ENCODE assay signal across 19 cellular contexts in the genomic region with DNA sequence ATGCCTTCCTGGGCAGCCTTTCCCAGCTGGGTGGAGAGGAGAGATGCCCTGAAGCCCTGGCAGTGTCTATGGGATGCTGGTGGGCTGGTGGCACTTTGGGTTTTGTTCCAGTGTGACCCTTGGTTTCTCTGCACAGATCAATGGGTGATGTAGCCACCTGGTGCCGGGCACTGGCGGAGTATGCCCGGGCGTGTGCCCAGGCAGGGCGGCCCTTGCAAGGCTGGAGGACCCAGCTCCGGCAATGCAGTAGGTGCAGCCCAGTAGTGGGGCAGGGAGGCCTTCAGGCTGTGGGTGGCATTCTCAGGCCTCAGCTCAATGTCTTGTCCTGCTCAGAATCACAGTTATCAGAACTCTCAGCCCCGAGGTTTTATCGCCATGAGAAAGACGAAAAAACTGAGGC. TPM values are rescaled to one million over a fixed set of nuclear protein-coding genes. Genes with fewer than 3 reads are reported as not detected.
A peak's percentile ranks its signal among the peaks of the same experiment; 100 is the strongest.
DNase-seq lines count a peak whose midpoint lies in the region; ATAC-seq and TF ChIP-seq lines count a peak whose summit lies in the region.
"Had no signal": no experiment of that assay in that cellular context is flagged by ENCODE, and none has a peak within 500 bp of the region (broad histone marks: within the 10 kb centered on the region; RNA-seq: fewer than 3 reads in every experiment).

No MANE protein-coding gene starts in this region.

- no peak overlapping the region for H3K23ac ChIP-seq in neuronal stem cell (ENCODE audit: low read depth, low read length, poor library complexity)

- H3K9me3 Mint-ChIP-seq in natural killer cell treated with Interleukin-12 subunit alpha and Interleukin-12 subunit beta and Interleukin-15 and Interleukin-18, amount 100 ng/mL, for 72 hours: no peaks in the 10 kb centered on the region
- H3K9me3 Mint-ChIP-seq in natural killer cell: no peaks in the 10 kb centered on the region
- no peaks in the 10 kb centered on the region for H3K9me3 Mint-ChIP-seq in activated T-helper 17 cell treated with anti-CD3 and anti-CD28 coated beads, Interleukin-2, amount 50 U/mL, for 72 hours
- H3K9me3 Mint-ChIP-seq: CD14-positive monocyte, GM23338 had no signal

- H3K14ac ChIP-seq in neuronal stem cell (ENCODE audit: low read length): no peak overlapping the region

- WGBS in neuronal stem cell (ENCODE audit: extremely low coverage in 2 of 2, insufficient read length in 2 of 2, insufficient replicate concordance in 1 of 2), 2 donors: no CpG with 5 or more reads among the region's 9 CpGs

- H2BK15ac ChIP-seq in neuronal stem cell (ENCODE audit: low read length): no peak overlapping the region

- intact Hi-C loops in natural killer cell (cut with micrococcal nuclease): no loop called here

- H3K27me3 ChIP-seq in neuronal stem cell (ENCODE audit: control insufficient read depth in 3 of 3, insufficient read depth in 3 of 3, low read depth in 1 of 3, low read length in 3 of 3): peaks cover 0 to 6% (median 0%) of the 10 kb centered on the region in 3 experiments
- H3K27me3 ChIP-seq: BLaER1 had no signal

- TF ChIP-seq CTCF in natural killer cell (IDR thresholded peaks at IDR 0.05) (no peak), coronary artery (IDR thresholded peaks at IDR 0.05) (no peak)

- H3K27me3 Mint-ChIP-seq in natural killer cell treated with Interleukin-12 subunit alpha and Interleukin-12 subunit beta and Interleukin-15 and Interleukin-18, amount 100 ng/mL, for 72 hours: peaks cover 5 to 7% of the 10 kb centered on the region in 2 donors
- peaks cover 0 to 3% of the 10 kb centered on the region in 2 donors for H3K27me3 Mint-ChIP-seq in natural killer cell (ENCODE audit: low read depth in 2 of 2)
- H3K27me3 Mint-ChIP-seq in activated T-helper 17 cell treated with anti-CD3 and anti-CD28 coated beads, Interleukin-2, amount 50 U/mL, for 72 hours: peaks cover 18% of the 10 kb centered on the region

- H2BK12ac ChIP-seq in neuronal stem cell (ENCODE audit: low read length): no peak overlapping the region

- no peaks in the 10 kb centered on the region for H3K36me3 Mint-ChIP-seq in natural killer cell treated with Interleukin-12 subunit alpha and Interleukin-12 subunit beta and Interleukin-15 and Interleukin-18, amount 100 ng/mL, for 72 hours
- H3K36me3 Mint-ChIP-seq in natural killer cell: no peaks in the 10 kb centered on the region
- H3K36me3 Mint-ChIP-seq in activated T-helper 17 cell treated with anti-CD3 and anti-CD28 coated beads, Interleukin-2, amount 50 U/mL, for 72 hours (ENCODE audit: low read depth): no peaks in the 10 kb centered on the region
- H3K36me3 Mint-ChIP-seq: CD14-positive monocyte; CD4-positive, alpha-beta memory T cell had no signal

- H3K18ac ChIP-seq in neuronal stem cell (ENCODE audit: low read length): peak overlapping the region; percentile 63

- H3K27ac Mint-ChIP-seq in natural killer cell treated with Interleukin-12 subunit alpha and Interleukin-12 subunit beta and Interleukin-15 and Interleukin-18, amount 100 ng/mL, for 72 hours: no peak overlapping the region
- H3K27ac Mint-ChIP-seq in natural killer cell: no peak overlapping the region
- no peak overlapping the region for H3K27ac Mint-ChIP-seq in activated T-helper 17 cell treated with anti-CD3 and anti-CD28 coated beads, Interleukin-2, amount 50 U/mL, for 72 hours
- H3K27ac Mint-ChIP-seq: CD4-positive, alpha-beta memory T cell; GM23338 had no signal

- no peaks in the 10 kb centered on the region for H3K36me3 ChIP-seq in neuronal stem cell (replicated peaks in 1 of 2; ENCODE audit: control insufficient read depth in 2 of 2, insufficient read depth in 2 of 2, low read length in 2 of 2)
- H3K36me3 ChIP-seq: BLaER1 had no signal

- no peak overlapping the region for H3K4me3 Mint-ChIP-seq in natural killer cell treated with Interleukin-12 subunit alpha and Interleukin-12 subunit beta and Interleukin-15 and Interleukin-18, amount 100 ng/mL, for 72 hours
- no peak overlapping the region for H3K4me3 Mint-ChIP-seq in natural killer cell
- H3K4me3 Mint-ChIP-seq in activated T-helper 17 cell treated with anti-CD3 and anti-CD28 coated beads, Interleukin-2, amount 50 U/mL, for 72 hours: no peak overlapping the region
- H3K4me3 Mint-ChIP-seq: CD14-positive monocyte; CD4-positive, alpha-beta memory T cell; GM23338 had no signal

- H3K4me3 ChIP-seq in coronary artery: no peak overlapping the region
- H3K4me3 ChIP-seq in neuronal stem cell (ENCODE audit: low read length in 2 of 2): no peak overlapping the region
- H3K4me3 ChIP-seq: BLaER1, GM23338 had no signal

- H3K27ac ChIP-seq in coronary artery (no peak overlapping the region), neuronal stem cell (replicated peaks; ENCODE audit: low read length) (no peak overlapping the region)
- H3K27ac ChIP-seq: BLaER1, HL-60 had no signal

- ATAC-seq in natural killer cell treated with Interleukin-12 subunit alpha and Interleukin-12 subunit beta and Interleukin-15 and Interleukin-18, amount 100 ng/mL, for 72 hours: no peak
- ATAC-seq in natural killer cell (no peak), GM18520 (IDR thresholded peaks at IDR 0.05; ENCODE audit: unreplicated experiment) (no peak)
- no peak for ATAC-seq in activated T-helper 17 cell treated with anti-CD3 and anti-CD28 coated beads, Interleukin-2, amount 50 U/mL, for 72 hours (replicated peaks)
- ATAC-seq: GM23338 had no signal

- H2BK120ac ChIP-seq in neuronal stem cell (ENCODE audit: low read depth, low read length): no peak overlapping the region

- H2AFZ ChIP-seq in neuronal stem cell (ENCODE audit: low read length): no peak overlapping the region
- H2AFZ ChIP-seq: GM23338 had no signal

- no peak overlapping the region for H4K8ac ChIP-seq in neuronal stem cell (ENCODE audit: low read depth, low read length)

- no peaks in the 10 kb centered on the region for H3K4me1 ChIP-seq in neuronal stem cell (ENCODE audit: control insufficient read depth in 2 of 2, insufficient read depth in 1 of 2, low read depth in 1 of 2, low read length in 2 of 2)

- no peak overlapping the region for H2BK5ac ChIP-seq in neuronal stem cell (ENCODE audit: low read length)

- no peaks in the 10 kb centered on the region for H3K79me1 ChIP-seq in neuronal stem cell (ENCODE audit: low read depth, low read length)

- H4K91ac ChIP-seq in neuronal stem cell (ENCODE audit: low read depth, low read length, poor library complexity): no peak overlapping the region

- no peaks in the 10 kb centered on the region for H3K9me3 ChIP-seq in neuronal stem cell (replicated peaks in 1 of 2; ENCODE audit: control insufficient read depth in 2 of 2, insufficient read depth in 1 of 2, low read depth in 1 of 2, low read length in 2 of 2)
- H3K9me3 ChIP-seq: BLaER1 had no signal

- H3K4me1 Mint-ChIP-seq in natural killer cell treated with Interleukin-12 subunit alpha and Interleukin-12 subunit beta and Interleukin-15 and Interleukin-18, amount 100 ng/mL, for 72 hours (ENCODE audit: low read depth in 2 of 2): no peaks in the 10 kb centered on the region
- H3K4me1 Mint-ChIP-seq in natural killer cell: peaks cover 0 to 5% of the 10 kb centered on the region in 2 donors
- no peaks in the 10 kb centered on the region for H3K4me1 Mint-ChIP-seq in activated T-helper 17 cell treated with anti-CD3 and anti-CD28 coated beads, Interleukin-2, amount 50 U/mL, for 72 hours
- H3K4me1 Mint-ChIP-seq: CD14-positive monocyte; CD4-positive, alpha-beta memory T cell; GM23338 had no signal

- no peak overlapping the region for H3K9ac ChIP-seq in neuronal stem cell (ENCODE audit: low read depth, low read length, poor library complexity)
- H3K9ac ChIP-seq: BLaER1 had no signal

- peak; percentile 56 for DNase-seq in natural killer cell treated with Interleukin-12 subunit alpha and Interleukin-12 subunit beta and Interleukin-15 and Interleukin-18, amount 100 ng/mL, for 72 hours (ENCODE audit: low spot score)
- DNase-seq in natural killer cell (no peak), coronary artery (ENCODE audit: low spot score) (peak; percentile 50), neuronal stem cell (ENCODE audit: low spot score) (no peak), cerebellar nuclear complex (lab: John Stamatoyannopoulos, UW) (no peak)
- DNase-seq: 8988T; CD4-positive, alpha-beta memory T cell; DMS 273 treated with DMSO at 0.1 percent for 48 hours; DMS53; HCEC 1CT had no signal

- peak overlapping the region; percentile 14 for H2AK5ac ChIP-seq in neuronal stem cell (ENCODE audit: low read depth, low read length)

- H3K4ac ChIP-seq in neuronal stem cell (ENCODE audit: low read length): no peak overlapping the region

- no peak overlapping the region for H3K4me2 ChIP-seq in neuronal stem cell (ENCODE audit: insufficient read depth, low read length, poor library complexity, severe bottlenecking)
- H3K4me2 ChIP-seq: GM23338 had no signal

RNA-seq across cellular contexts. Expression of gene OTOG, which starts 11.9 kb away (rescaled TPM):
- total RNA-seq in natural killer cell treated with Interleukin-12 subunit alpha and Interleukin-12 subunit beta and Interleukin-15 and Interleukin-18, amount 100 ng/mL, for 72 hours: not detected
- total RNA-seq in natural killer cell: not detected
- 0.35 TPM for polyA plus RNA-seq in neuronal stem cell (2013, experiment 1 of 2)
- 0.37 TPM for polyA plus RNA-seq in neuronal stem cell (2013, experiment 2 of 2)
- total RNA-seq in activated T-helper 17 cell treated with anti-CD3 and anti-CD28 coated beads, Interleukin-2, amount 50 U/mL, for 72 hours: not detected
- total RNA-seq: A673; CD4-positive, alpha-beta memory T cell; HT1080 had no signal
- polyA plus RNA-seq: AG04450; CD14-positive monocyte; CD4-positive, alpha-beta memory T cell had no signal

RNA-seq across cellular contexts. Expression of gene USH1C, which starts 14.7 kb away (rescaled TPM):
- total RNA-seq in natural killer cell treated with Interleukin-12 subunit alpha and Interleukin-12 subunit beta and Interleukin-15 and Interleukin-18, amount 100 ng/mL, for 72 hours: not detected
- total RNA-seq in natural killer cell: not detected
- 0.57 TPM for polyA plus RNA-seq in neuronal stem cell (2013, experiment 1 of 2)
- 0.66 TPM for polyA plus RNA-seq in neuronal stem cell (2013, experiment 2 of 2)
- not detected for total RNA-seq in activated T-helper 17 cell treated with anti-CD3 and anti-CD28 coated beads, Interleukin-2, amount 50 U/mL, for 72 hours
- total RNA-seq: A673; CD4-positive, alpha-beta memory T cell; HT1080 had no signal
- polyA plus RNA-seq: AG04450; CD14-positive monocyte; CD4-positive, alpha-beta memory T cell had no signal

Comparison
In these comparisons a context has a peak if more than half of its experiments do, and no peak if none do; other contexts are left out.
1. DNase-seq: peak in natural killer cell treated with Interleukin-12 subunit alpha and Interleukin-12 subunit beta and Interleukin-15 and Interleukin-18, amount 100 ng/mL, for 72 hours (single experiment) and coronary artery (single experiment); none in natural killer cell (single experiment), neuronal stem cell (single experiment) and cerebellar nuclear complex (0 of 2).